13 cellular contexts compared by ENCODE assay signal in genomic region chr12:111643428-111643826, GRCh38. TPM values are rescaled to one million over a fixed set of nuclear protein-coding genes. Genes with fewer than 3 reads are reported as not detected.
DNase-seq lines count a peak whose midpoint lies in the region; TF ChIP-seq lines count a peak whose summit lies in the region.
"Had no signal": no experiment of that assay in that cellular context is flagged by ENCODE, and none has a peak within 500 bp of the region (broad histone marks: within the 10 kb centered on the region; RNA-seq: fewer than 3 reads in every experiment).

No MANE protein-coding gene starts in this region.

- H3K27me3 ChIP-seq in esophagus squamous epithelium: no peaks in the 10 kb centered on the region
- H3K27me3 ChIP-seq: cardiac muscle cell had no signal

- TF ChIP-seq CTCF in esophagus squamous epithelium (IDR thresholded peaks at IDR 0.05): no peak
- no peak for TF ChIP-seq CTCF in mesothelial cell of epicardium (IDR thresholded peaks at IDR 0.05; ENCODE audit: unreplicated experiment)

- no peaks in the 10 kb centered on the region for H3K9me3 ChIP-seq in esophagus squamous epithelium

- DNase-seq in DMS 273 (lab: John Stamatoyannopoulos, UW; ENCODE audit: unreplicated experiment) (peak; percentile 25), DMS 273 treated with DMSO at 0.1 percent for 48 hours (lab: John Stamatoyannopoulos, UW) (no peak), esophagus squamous epithelium (lab: John Stamatoyannopoulos, UW) (no peak), mesothelial cell of epicardium (ENCODE audit: low spot score in 2 of 2, unreplicated experiment in 2 of 2) (no peak), islet precursor cell (no peak), LoVo (ENCODE audit: low spot score) (no peak), NCI-H446 treated with DMSO at 0.1 percent for 48 hours (lab: John Stamatoyannopoulos, UW) (no peak)
- DNase-seq: 8988T; activated T-cell treated with anti-CD3 and anti-CD28 coated beads for 4 hours; naive B cell; stimulated activated CD4-positive, alpha-beta T cell treated with anti-CD3 and anti-CD28 coated beads, Interleukin-4, amount 100 ng/mL, for 1 hour had no signal

- H3K4me3 Mint-ChIP-seq in mesothelial cell of epicardium: no peak overlapping the region
- H3K4me3 Mint-ChIP-seq: naive B cell had no signal

- peaks cover 26% of the 10 kb centered on the region for H3K36me3 Mint-ChIP-seq in mesothelial cell of epicardium

- peak overlapping the region; percentile 91 for H3K27ac Mint-ChIP-seq in mesothelial cell of epicardium

- intact Hi-C loops in esophagus squamous epithelium (cut with DNase I): no loop called here

- 53 to 63% methylated on average over 3 of the region's 3 CpGs for WGBS in esophagus squamous epithelium, 2 donors
- 33% methylated on average over 3 of the region's 3 CpGs for WGBS in urinary bladder

- peaks cover 41% of the 10 kb centered on the region for H3K4me1 Mint-ChIP-seq in mesothelial cell of epicardium

- peaks cover 0 to 16% (median 0%) of the 10 kb centered on the region in 3 donors for H3K4me1 ChIP-seq in esophagus squamous epithelium
- H3K4me1 ChIP-seq in urinary bladder (ENCODE audit: insufficient read depth): no peaks in the 10 kb centered on the region

- H3K9me3 Mint-ChIP-seq in mesothelial cell of epicardium: no peaks in the 10 kb centered on the region
- H3K9me3 Mint-ChIP-seq: naive B cell had no signal

- H3K27me3 Mint-ChIP-seq in mesothelial cell of epicardium (ENCODE audit: low read depth): no peaks in the 10 kb centered on the region
- H3K27me3 Mint-ChIP-seq: naive B cell had no signal

- TF ChIP-seq POLR2A in esophagus squamous epithelium (IDR thresholded peaks at IDR 0.05): no peak

- H3K4me3 ChIP-seq in esophagus squamous epithelium: no peak overlapping the region
- no peak overlapping the region for H3K4me3 ChIP-seq in urinary bladder (ENCODE audit: low read depth, low read length)
- H3K4me3 ChIP-seq: cardiac muscle cell had no signal

- peaks cover 10 to 89% (median 19%) of the 10 kb centered on the region in 3 donors for H3K36me3 ChIP-seq in esophagus squamous epithelium
- peaks cover 1% of the 10 kb centered on the region for H3K36me3 ChIP-seq in urinary bladder (ENCODE audit: insufficient read depth)

- H3K27ac ChIP-seq in esophagus squamous epithelium (peak overlapping the region in 3 of 4 donors; percentile 33 to 57 (median 39)), urinary bladder (ENCODE audit: low read depth) (peak overlapping the region; percentile 54)
- H3K27ac ChIP-seq: cardiac muscle cell had no signal

RNA-seq across cellular contexts. Expression of gene BRAP, which starts 42.3 kb away (rescaled TPM):
- total RNA-seq in esophagus squamous epithelium (10 to 100 TPM in 3 of 4 donors, 1 to 10 TPM in 1; 9.2 to 16.8 (median 10.8) TPM), mesothelial cell of epicardium (18.6 to 20.5 TPM (median 19.5 TPM) in 3 replicates), urinary bladder (18.8 TPM)
- 10.6 TPM for polyA plus RNA-seq in urinary bladder

RNA-seq across cellular contexts. Expression of gene ACAD10, which starts 42.4 kb away (rescaled TPM):
- total RNA-seq in esophagus squamous epithelium (10 to 100 TPM; 13.9 to 20.4 (median 16.6) TPM), mesothelial cell of epicardium (55.2 to 63.8 TPM (median 57.0 TPM) in 3 replicates), urinary bladder (27.5 TPM)
- 16.4 TPM for polyA plus RNA-seq in urinary bladder

RNA-seq across cellular contexts. Expression of gene ATXN2, which starts 44.3 kb away (rescaled TPM):
- total RNA-seq in esophagus squamous epithelium: 10 to 100 TPM; 11.4 to 36.2 (median 25.4) TPM
- total RNA-seq in mesothelial cell of epicardium: 149 to 152 TPM (median 150 TPM) in 3 replicates
- total RNA-seq in urinary bladder: 75.9 TPM
- 29.9 TPM for polyA plus RNA-seq in urinary bladder
